ENCODE assay signal across 9 cellular contexts in the genomic region with DNA sequence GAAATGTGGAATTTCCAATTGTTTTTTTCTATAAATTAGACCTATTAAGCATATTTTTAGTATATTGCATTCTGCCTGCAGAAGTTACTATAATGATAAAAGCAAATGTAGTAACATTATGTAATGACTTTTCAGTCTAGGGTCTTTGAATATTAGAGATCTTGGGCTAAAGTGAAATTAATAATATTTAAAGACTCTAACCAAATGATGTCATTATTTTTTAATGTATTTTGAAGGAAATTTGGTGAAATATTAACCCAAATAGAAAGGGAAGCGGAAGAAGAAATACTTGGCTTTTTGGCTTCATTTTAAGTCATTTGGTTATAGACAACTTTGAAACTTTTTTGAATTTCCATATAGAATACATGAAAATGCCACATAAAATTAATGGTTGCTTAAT.
"Had no signal": no experiment of that assay in that cellular context is flagged by ENCODE, and none has a peak within 500 bp of the region (broad histone marks: within the 10 kb centered on the region; RNA-seq: fewer than 3 reads in every experiment).

No MANE protein-coding gene starts in this region.

- H3K9me3 Mint-ChIP-seq: GM23338, H9, HFFc6 had no signal

- H3K4me3 ChIP-seq: GM23338, K562 had no signal

- H3K27ac Mint-ChIP-seq: GM23338, H9, HFFc6 had no signal

- H3K4me2 ChIP-seq: GM23338 had no signal

- ATAC-seq: GM23338, K562 had no signal

- H3K4me3 Mint-ChIP-seq: GM23338, H9, HFFc6 had no signal

- H2AFZ ChIP-seq: GM23338 had no signal

- FAIRE-seq: H1, H54, HTR-8/SVneo had no signal

- DNase-seq: H9, HCEC 1CT, HFFc6, KG1 had no signal
